Comparison of ENCODE assay signal across 11 cellular contexts in the genomic region with DNA sequence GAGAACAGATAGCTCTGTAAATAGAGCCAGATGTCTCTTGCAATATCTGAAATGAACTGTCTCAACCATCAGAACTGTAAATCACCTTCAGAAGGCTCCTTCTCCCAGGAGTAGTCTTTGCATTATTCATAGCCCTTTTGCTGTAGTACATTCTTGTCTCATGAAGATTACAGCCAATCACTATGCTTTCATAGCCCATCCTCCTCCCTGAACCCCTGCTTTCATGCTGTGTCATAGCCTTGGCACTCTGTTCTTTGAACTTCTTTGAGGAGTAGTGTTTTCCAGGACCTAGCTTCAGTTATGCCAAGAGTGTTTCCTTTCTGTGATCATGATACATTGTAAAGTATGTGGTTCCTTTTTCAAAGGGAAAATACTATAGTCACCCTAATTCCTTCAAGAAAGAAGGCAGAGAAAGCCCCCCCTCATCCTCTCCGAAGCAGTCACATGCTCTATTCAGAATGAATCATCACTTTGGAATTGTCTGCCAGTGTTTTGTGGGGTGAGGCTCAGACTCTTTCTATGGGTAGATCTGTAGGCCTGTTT.
DNase-seq lines count a peak whose midpoint lies in the region; ATAC-seq, FAIRE-seq and TF ChIP-seq lines count a peak whose summit lies in the region.
"Had no signal": no experiment of that assay in that cellular context is flagged by ENCODE, and none has a peak within 500 bp of the region (broad histone marks: within the 10 kb centered on the region; RNA-seq: fewer than 3 reads in every experiment).

No MANE protein-coding gene starts in this region.

- in situ Hi-C loops in astrocyte of the cerebellum (cut with HindIII; ENCODE audit: low sequenced_read_pairs) = no loop called here

- no peak for ATAC-seq in GM21619 (IDR thresholded peaks at IDR 0.05; ENCODE audit: unreplicated experiment)

- TF ChIP-seq CTCF in astrocyte of the cerebellum (IDR thresholded peaks at IDR 0.05; ENCODE audit: low read depth, low read length, missing control alignments) (no peak), progenitor cell of endocrine pancreas (IDR thresholded peaks at IDR 0.05; ENCODE audit: unreplicated experiment) (no peak), BE2C (IDR thresholded peaks at IDR 0.05; ENCODE audit: low read depth, low read length) (no peak)

- no peaks in the 10 kb centered on the region for H3K4me1 ChIP-seq in BE2C

- H3K4me3 ChIP-seq in astrocyte of the cerebellum (ENCODE audit: low read depth, low read length) = no peak overlapping the region
- no peak overlapping the region for H3K4me3 ChIP-seq in BE2C (ENCODE audit: low read depth, low read length)
- H3K4me3 ChIP-seq: BLaER1, right atrium auricular region had no signal

- no peaks in the 10 kb centered on the region for H3K36me3 ChIP-seq in BE2C
- H3K36me3 ChIP-seq: BLaER1, right atrium auricular region, WERI-Rb-1 had no signal

- H3K4me3 Mint-ChIP-seq in progenitor cell of endocrine pancreas (ENCODE audit: low read depth) = no peak overlapping the region

- FAIRE-seq in urothelium cell line (lab: Jason Lieb, UNC) = peak; percentile 9

- no peaks in the 10 kb centered on the region for H3K27me3 Mint-ChIP-seq in progenitor cell of endocrine pancreas

- no peaks in the 10 kb centered on the region for H3K36me3 Mint-ChIP-seq in progenitor cell of endocrine pancreas (ENCODE audit: insufficient read depth)

- no peaks in the 10 kb centered on the region for H3K4me1 Mint-ChIP-seq in progenitor cell of endocrine pancreas (ENCODE audit: low read depth)

- no peaks in the 10 kb centered on the region for H3K9me3 ChIP-seq in BE2C
- H3K9me3 ChIP-seq: BLaER1, right atrium auricular region had no signal

- no peaks in the 10 kb centered on the region for H3K9me3 Mint-ChIP-seq in progenitor cell of endocrine pancreas (ENCODE audit: low read depth)

- no peak overlapping the region for H3K27ac Mint-ChIP-seq in progenitor cell of endocrine pancreas

- DNase-seq in NCI-H2171 treated with DMSO at 0.1 percent for 48 hours (lab: John Stamatoyannopoulos, UW) (peak; percentile 1), NCI-H2171 (lab: John Stamatoyannopoulos, UW) (no peak), astrocyte of the cerebellum (ENCODE audit: low read depth) (peak; percentile 83), iPS-NIHi7 (ENCODE audit: extremely low spot score) (peak; percentile 73), urothelium cell line (ENCODE audit: low spot score) (peak; percentile 84), progenitor cell of endocrine pancreas (ENCODE audit: low spot score, unreplicated experiment) (no peak), BE2C (no peak)
- DNase-seq: WERI-Rb-1 had no signal

- H3K27me3 ChIP-seq in BE2C = no peaks in the 10 kb centered on the region
- H3K27me3 ChIP-seq: BLaER1, right atrium auricular region had no signal

Comparison
In these comparisons a context has a peak if more than half of its experiments do, and no peak if none do; other contexts are left out.
1. DNase-seq: peak in NCI-H2171 treated with DMSO at 0.1 percent for 48 hours (single experiment), astrocyte of the cerebellum (single experiment), iPS-NIHi7 (single experiment) and urothelium cell line (single experiment); none in NCI-H2171 (single experiment), progenitor cell of endocrine pancreas (single experiment) and BE2C (single experiment).